Comparison of ENCODE assay signal across 8 cellular contexts in the genomic region with DNA sequence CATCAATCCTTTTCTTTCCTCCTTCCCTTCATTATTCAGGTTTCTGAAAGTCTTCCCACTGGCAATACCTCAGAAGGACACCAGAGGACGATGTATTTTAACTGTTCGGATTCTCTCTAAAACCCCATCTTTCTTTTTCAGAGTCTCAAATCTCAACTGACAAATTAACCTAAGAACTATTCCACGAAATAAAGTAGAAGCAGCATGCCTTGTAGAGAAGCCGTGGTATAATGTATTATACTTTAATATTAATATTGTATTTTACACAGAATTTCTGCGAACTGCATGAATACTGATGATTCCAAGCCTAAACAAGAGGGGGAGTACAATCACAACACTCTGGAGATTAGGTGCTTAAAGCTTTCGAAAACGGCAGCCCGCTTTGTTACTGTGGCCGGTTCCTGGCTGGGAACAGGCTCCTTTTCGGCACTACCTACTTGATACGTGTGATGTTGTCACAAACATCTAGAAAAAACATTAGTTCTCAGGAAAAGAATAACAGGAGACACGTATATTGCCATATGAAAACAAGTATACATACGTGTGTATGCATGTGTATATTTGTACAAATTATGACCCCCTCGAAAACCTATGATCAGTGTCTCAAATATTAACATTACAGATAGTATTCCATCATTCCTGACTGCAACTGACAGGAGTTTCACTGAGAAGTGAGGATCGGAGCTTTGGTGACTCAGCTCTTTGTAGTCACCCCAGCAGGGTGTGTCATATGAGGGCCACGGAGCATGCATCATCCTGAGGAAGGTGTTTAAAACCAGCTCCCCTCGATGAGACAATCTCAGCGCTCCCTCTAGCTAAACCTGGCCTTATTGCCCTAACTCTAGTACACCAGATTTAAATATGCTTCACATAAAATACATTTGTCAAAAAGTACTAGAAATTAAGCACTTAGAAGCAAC.
A peak's percentile ranks its signal among the peaks of the same experiment; 100 is the strongest.
DNase-seq lines count a peak whose midpoint lies in the region; TF ChIP-seq lines count a peak whose summit lies in the region.

No MANE protein-coding gene starts in this region.

- no peaks in the 10 kb centered on the region for H3K36me3 ChIP-seq in MG63
- H3K36me3 ChIP-seq in SU-DHL-6 (ENCODE audit: low read length) = no peaks in the 10 kb centered on the region
- H3K36me3 ChIP-seq in mesendoderm (ENCODE audit: control insufficient read depth, insufficient read depth, low read length) = no peaks in the 10 kb centered on the region
- no peaks in the 10 kb centered on the region for H3K36me3 ChIP-seq in transverse colon

- no peaks in the 10 kb centered on the region for H3K79me1 ChIP-seq in mesendoderm (ENCODE audit: low read length)

- H3K36me3 Mint-ChIP-seq in endothelial cell (ENCODE audit: low read depth, unreplicated experiment) = no peaks in the 10 kb centered on the region

- no peak overlapping the region for H2AK5ac ChIP-seq in mesendoderm (ENCODE audit: low read length)

- H3K4ac ChIP-seq in mesendoderm (ENCODE audit: low read depth, low read length) = no peak overlapping the region

- no peak overlapping the region for H3K27ac Mint-ChIP-seq in endothelial cell (ENCODE audit: unreplicated experiment)

- no peak overlapping the region for H2BK5ac ChIP-seq in mesendoderm (ENCODE audit: low read length)

- TF ChIP-seq CTCF in SU-DHL-6 (IDR thresholded peaks at IDR 0.05; ENCODE audit: insufficient read depth, low read length, poor library complexity, severe bottlenecking) (peak; percentile 24), endothelial cell (IDR thresholded peaks at IDR 0.05; ENCODE audit: unreplicated experiment) (peak; percentile 82), transverse colon (IDR thresholded peaks at IDR 0.05) (peak; percentile 69 to 92 (median 81))

- H2BK120ac ChIP-seq in mesendoderm (ENCODE audit: low read depth, low read length) = no peak overlapping the region

- peak overlapping the region; percentile 59 for H3K4me3 Mint-ChIP-seq in endothelial cell (ENCODE audit: unreplicated experiment)

- H3K79me2 ChIP-seq in SU-DHL-6 (ENCODE audit: insufficient read depth, low read length) (no peaks in the 10 kb centered on the region), mesendoderm (ENCODE audit: control insufficient read depth, insufficient read depth, low read length) (no peaks in the 10 kb centered on the region)

- H3K9me3 Mint-ChIP-seq in endothelial cell (ENCODE audit: unreplicated experiment) = no peaks in the 10 kb centered on the region

- no peak for TF ChIP-seq EP300 in transverse colon (IDR thresholded peaks at IDR 0.05; ENCODE audit: low read depth)

- H4K8ac ChIP-seq in mesendoderm (ENCODE audit: low read depth, low read length) = no peak overlapping the region

- no peak overlapping the region for H3K23ac ChIP-seq in mesendoderm (ENCODE audit: low read length)

- no peak overlapping the region for H3K56ac ChIP-seq in mesendoderm (ENCODE audit: low read length)

- H3K4me1 Mint-ChIP-seq in endothelial cell (ENCODE audit: unreplicated experiment) = no peaks in the 10 kb centered on the region

- H4K5ac ChIP-seq in mesendoderm (ENCODE audit: low read length) = no peak overlapping the region

- no peaks in the 10 kb centered on the region for H3F3A ChIP-seq in SU-DHL-6 (ENCODE audit: insufficient read depth)

- no peak for TF ChIP-seq POLR2A in transverse colon (IDR thresholded peaks at IDR 0.05)

- no peak overlapping the region for H3K9ac ChIP-seq in SU-DHL-6 (ENCODE audit: low read length)
- H3K9ac ChIP-seq in mesendoderm (ENCODE audit: low read length) = no peak overlapping the region

- H2BK15ac ChIP-seq in mesendoderm (replicated peaks; ENCODE audit: low read depth) = no peak overlapping the region

- no peak overlapping the region for H2AFZ ChIP-seq in SU-DHL-6 (ENCODE audit: low read depth, low read length, severe bottlenecking)

- DNase-seq in NCI-H2227 treated with DMSO at 0.1 percent for 48 hours (lab: John Stamatoyannopoulos, UW) (peak; percentile 1), NCI-H2227 (lab: John Stamatoyannopoulos, UW; ENCODE audit: unreplicated experiment) (no peak), GOT3 (lab: John Stamatoyannopoulos, UW) (peak; percentile 11), MG63 (peak; percentile 92), endothelial cell (ENCODE audit: low spot score) (peak; percentile 13), mesendoderm (peak; percentile 89), transverse colon (peak; percentile 14)

- H3K27ac ChIP-seq in SU-DHL-6 (ENCODE audit: low read depth, low read length) = no peak overlapping the region
- H3K27ac ChIP-seq in mesendoderm (ENCODE audit: low read depth, low read length) = no peak overlapping the region
- peak overlapping the region in 3 of 4 donors; percentile 38 to 61 (median 46) for H3K27ac ChIP-seq in transverse colon

- H3K9me3 ChIP-seq in MG63 = no peaks in the 10 kb centered on the region
- H3K9me3 ChIP-seq in SU-DHL-6 (ENCODE audit: insufficient read depth, low read length) = no peaks in the 10 kb centered on the region
- no peaks in the 10 kb centered on the region for H3K9me3 ChIP-seq in transverse colon

- H3K4me3 ChIP-seq in MG63 = peak overlapping the region; percentile 10
- H3K4me3 ChIP-seq in SU-DHL-6 (ENCODE audit: insufficient read depth, low read length, poor library complexity, severe bottlenecking) = no peak overlapping the region
- H3K4me3 ChIP-seq in mesendoderm (ENCODE audit: low read length) = no peak overlapping the region
- peak overlapping the region in 3 of 4 donors; percentile 1 to 37 (median 8) for H3K4me3 ChIP-seq in transverse colon

- H3K27me3 Mint-ChIP-seq in endothelial cell (ENCODE audit: unreplicated experiment) = no peaks in the 10 kb centered on the region

- intact Hi-C loops in transverse colon (cut with DNase I; ENCODE audit: low total_unique reads) = loop anchor here (2.0 kb wide), 1 partner anchor 348 kb away; no protein-coding TSS in a partner anchor

- in situ Hi-C loops in transverse colon (cut with MboI; ENCODE audit: low pct_ligation_motif_present in 1 of 4, low pct_unique_long_range_greater_than_20kb in 1 of 4, low sequenced_read_pairs in 3 of 4) = loop anchor here (10.0 to 25.0 kb wide), 4 partner anchors 343 to 518 kb away; a partner anchor contains a TSS

- no CpG with 5 or more reads among the region's 18 CpGs for WGBS in mesendoderm (ENCODE audit: extremely low coverage, insufficient coverage, low lambda C conversion rate)
- WGBS in transverse colon (ENCODE audit: low coverage in 1 of 2), 2 donors = 10% methylated on average over 11 to 18 of the region's 18 CpGs

- no peak overlapping the region for H3K18ac ChIP-seq in mesendoderm (ENCODE audit: low read length)

- H3K9me2 ChIP-seq in SU-DHL-6 (replicated peaks; ENCODE audit: insufficient read depth, low read length) = no peaks in the 10 kb centered on the region

- H3K4me2 ChIP-seq in SU-DHL-6 (ENCODE audit: low read depth, low read length, poor library complexity, severe bottlenecking) (no peak overlapping the region), mesendoderm (ENCODE audit: low read length) (peak overlapping the region; percentile 52)

- H4K20me1 ChIP-seq in SU-DHL-6 (ENCODE audit: low read depth, low read length) = no peaks in the 10 kb centered on the region

- no peaks in the 10 kb centered on the region for H3K27me3 ChIP-seq in MG63
- H3K27me3 ChIP-seq in SU-DHL-6 (ENCODE audit: low read length) = no peaks in the 10 kb centered on the region; the same call in 1 of the 2 replicates
- H3K27me3 ChIP-seq in mesendoderm (ENCODE audit: insufficient read depth, low read length, poor library complexity) = no peaks in the 10 kb centered on the region
- peaks cover 5% of the 10 kb centered on the region for H3K27me3 ChIP-seq in transverse colon

- H3K4me1 ChIP-seq in mesendoderm (ENCODE audit: control insufficient read depth, low read depth, low read length) (no peaks in the 10 kb centered on the region), transverse colon (peaks cover 0 to 6% (median 0%) of the 10 kb centered on the region in 4 donors)

Comparison
In these comparisons a context has a peak if more than half of its experiments do, and no peak if none do; other contexts are left out.
1. H3K4me3 ChIP-seq: peak in MG63 (single experiment) and transverse colon (3 of 4); none in SU-DHL-6 (single experiment) and mesendoderm (single experiment).
2. H3K27ac ChIP-seq: peak in transverse colon (3 of 4); none in SU-DHL-6 (single experiment) and mesendoderm (single experiment).
3. CTCF ChIP-seq: peak in every context shown above with its lines; median percentile 82 in endothelial cell; 81 in transverse colon; 24 in SU-DHL-6.